In genomic region chr4:2244947-2245786, GRCh38 we compare ENCODE assay signal across 11 cellular contexts. TPM values are rescaled to one million over a fixed set of nuclear protein-coding genes. Genes with fewer than 3 reads are reported as not detected.
DNase-seq lines count a peak whose midpoint lies in the region; ATAC-seq and TF ChIP-seq lines count a peak whose summit lies in the region.
"Had no signal": no experiment of that assay in that cellular context is flagged by ENCODE, and none has a peak within 500 bp of the region (broad histone marks: within the 10 kb centered on the region; RNA-seq: fewer than 3 reads in every experiment).

No MANE protein-coding gene starts in this region.

- H3K4me3 Mint-ChIP-seq in naive thymus-derived CD4-positive, alpha-beta T cell: peak overlapping the region in 1 of 10 donors; percentile 48

- CTCF ChIA-PET in naive thymus-derived CD4-positive, alpha-beta T cell (lab: Charles Lee): no interaction called here

- POLR2A ChIA-PET in naive thymus-derived CD4-positive, alpha-beta T cell (lab: Charles Lee): interaction anchor here (1.8 kb wide), 1 partner anchor 17 kb away, joined by 7 read pairs; the partner anchor contains the start of gene MXD4

- no peaks in the 10 kb centered on the region for H3K9me3 ChIP-seq in right atrium auricular region
- H3K9me3 ChIP-seq in ascending aorta: no peaks in the 10 kb centered on the region
- H3K9me3 ChIP-seq in naive thymus-derived CD4-positive, alpha-beta T cell (ENCODE audit: control insufficient read depth in 2 of 3, low read length in 3 of 3): no peaks in the 10 kb centered on the region
- H3K9me3 ChIP-seq in upper lobe of right lung: no peaks in the 10 kb centered on the region

- no peak for ATAC-seq in naive thymus-derived CD4-positive, alpha-beta T cell
- no peak for ATAC-seq in upper lobe of right lung
- ATAC-seq in HG02763 (IDR thresholded peaks at IDR 0.05; ENCODE audit: unreplicated experiment): no peak

- H3K27me3 Mint-ChIP-seq in naive thymus-derived CD4-positive, alpha-beta T cell: peaks cover 0 to 6% (median 0%) of the 10 kb centered on the region in 5 donors

- DNase-seq in right atrium auricular region (ENCODE audit: low spot score) (peak; percentile 58), cardiac septum (ENCODE audit: low spot score) (no peak), ascending aorta (ENCODE audit: low spot score in 2 of 2) (no peak), upper lobe of right lung (no peak), NCI-H1092 treated with DMSO at 0.1 percent for 48 hours (lab: John Stamatoyannopoulos, UW) (no peak), NCI-H1930 (lab: John Stamatoyannopoulos, UW) (no peak)
- no peak for DNase-seq in naive thymus-derived CD4-positive, alpha-beta T cell
- DNase-seq: COR-L47, GOT3, NCI-H1436 treated with DMSO at 0.1 percent for 48 hours had no signal

- no peak overlapping the region for H3K4me3 ChIP-seq in right atrium auricular region
- H3K4me3 ChIP-seq in ascending aorta: no peak overlapping the region
- no peak overlapping the region for H3K4me3 ChIP-seq in naive thymus-derived CD4-positive, alpha-beta T cell (ENCODE audit: low read length)
- no peak overlapping the region for H3K4me3 ChIP-seq in upper lobe of right lung

- peaks cover 10% of the 10 kb centered on the region for H3K36me3 ChIP-seq in right atrium auricular region
- H3K36me3 ChIP-seq in ascending aorta: peaks cover 21 to 28% of the 10 kb centered on the region in 2 donors
- peaks cover 0 to 33% (median 0%) of the 10 kb centered on the region in 3 experiments for H3K36me3 ChIP-seq in naive thymus-derived CD4-positive, alpha-beta T cell (ENCODE audit: control insufficient read depth in 2 of 3, insufficient read depth in 3 of 3, low read length in 3 of 3)
- peaks cover 25% of the 10 kb centered on the region for H3K36me3 ChIP-seq in upper lobe of right lung

- intact Hi-C loops in cardiac septum (cut with DNase I) (loop anchor here (5.0 kb wide), 1 partner anchor 217 kb away; no protein-coding TSS in a partner anchor), ascending aorta (cut with DNase I) (loop anchor here (5.0 to 10.0 kb wide), 5 partner anchors 222 to 1710 kb away; partner anchors contain the start of genes FAM193A, GRK4, HTT and HTT-AS), upper lobe of right lung (cut with DNase I) (no loop called here)
- intact Hi-C loops in naive thymus-derived CD4-positive, alpha-beta T cell (cut with micrococcal nuclease): loop anchor here (5.0 kb wide), 3 partner anchors 107 to 1463 kb away; partner anchors contain the start of genes GRK4 (in 1 of the 2) and NOP14 (in 1 of the 2)

- H3K4me1 Mint-ChIP-seq in naive thymus-derived CD4-positive, alpha-beta T cell: peaks cover 28 to 35% (median 29%) of the 10 kb centered on the region in 7 donors

- H3K27ac ChIP-seq in right atrium auricular region (peak overlapping the region; percentile 23 to 40), ascending aorta (peak overlapping the region; percentile 41 to 66), upper lobe of right lung (peak overlapping the region; percentile 60)
- H3K27ac ChIP-seq in naive thymus-derived CD4-positive, alpha-beta T cell (ENCODE audit: low read depth, low read length): no peak overlapping the region

- H3K27me3 ChIP-seq in right atrium auricular region: no peaks in the 10 kb centered on the region
- H3K27me3 ChIP-seq in ascending aorta: no peaks in the 10 kb centered on the region
- H3K27me3 ChIP-seq in naive thymus-derived CD4-positive, alpha-beta T cell (ENCODE audit: control insufficient read depth in 2 of 2, insufficient read depth in 2 of 2, low read length in 2 of 2): no peaks in the 10 kb centered on the region
- H3K27me3 ChIP-seq in upper lobe of right lung: no peaks in the 10 kb centered on the region

- TF ChIP-seq CTCF in right atrium auricular region (IDR thresholded peaks at IDR 0.05) (no peak), ascending aorta (IDR thresholded peaks at IDR 0.05) (no peak), upper lobe of right lung (IDR thresholded peaks at IDR 0.05) (no peak)

- H3K36me3 Mint-ChIP-seq in naive thymus-derived CD4-positive, alpha-beta T cell: peaks cover 0 to 7% (median 5%) of the 10 kb centered on the region in 5 donors

- peaks cover 0 to 44% of the 10 kb centered on the region in 2 donors for H3K4me1 ChIP-seq in right atrium auricular region
- peaks cover 0 to 23% of the 10 kb centered on the region in 2 donors for H3K4me1 ChIP-seq in ascending aorta
- H3K4me1 ChIP-seq in naive thymus-derived CD4-positive, alpha-beta T cell (ENCODE audit: control insufficient read depth in 2 of 2, insufficient read depth in 2 of 2, low read length in 2 of 2): peaks cover 7 to 9% of the 10 kb centered on the region in 2 donors
- peaks cover 30% of the 10 kb centered on the region for H3K4me1 ChIP-seq in upper lobe of right lung

- H3K27ac Mint-ChIP-seq in naive thymus-derived CD4-positive, alpha-beta T cell: peak overlapping the region in 8 of 9 donors; percentile 16 to 85 (median 76)

- no peaks in the 10 kb centered on the region for H3K9me3 Mint-ChIP-seq in naive thymus-derived CD4-positive, alpha-beta T cell

RNA-seq across cellular contexts. Expression of gene HAUS3, which starts 3.2 kb away (rescaled TPM):
- total RNA-seq in right atrium auricular region (1 to 10 TPM; 3.7 to 4.1 TPM), cardiac septum (5.6 TPM), ascending aorta (9.0 TPM), upper lobe of right lung (13.0 TPM)
- 10 to 100 TPM; 24.4 to 88.2 (median 34.1) TPM for total RNA-seq in naive thymus-derived CD4-positive, alpha-beta T cell
- 10 to 100 TPM; 18.5 to 25.9 TPM for polyA plus RNA-seq in naive thymus-derived CD4-positive, alpha-beta T cell

RNA-seq across cellular contexts. Expression of gene POLN, which starts 3.2 kb away (rescaled TPM):
- total RNA-seq in right atrium auricular region: 1 to 10 TPM; 1.3 to 2.8 TPM
- 2.3 TPM for total RNA-seq in cardiac septum
- total RNA-seq in ascending aorta: 0.21 TPM
- total RNA-seq in naive thymus-derived CD4-positive, alpha-beta T cell: 1 to 10 TPM; 2.4 to 5.4 (median 3.2) TPM
- under 1 TPM; 0.17 to 0.95 TPM for polyA plus RNA-seq in naive thymus-derived CD4-positive, alpha-beta T cell
- 2.7 TPM for total RNA-seq in upper lobe of right lung

RNA-seq across cellular contexts. Expression of gene MXD4, which starts 16.7 kb away (rescaled TPM):
- total RNA-seq in right atrium auricular region (10 to 100 TPM; 33.4 to 34.9 TPM), cardiac septum (37.9 TPM), ascending aorta (83.2 TPM), upper lobe of right lung (72.7 TPM)
- total RNA-seq in naive thymus-derived CD4-positive, alpha-beta T cell: 100 to 1,000 TPM in 1 of 5 experiments, 10 to 100 TPM in 4; 25.6 to 106 (median 46.0) TPM
- 10 to 100 TPM; 18.9 to 25.4 TPM for polyA plus RNA-seq in naive thymus-derived CD4-positive, alpha-beta T cell
